In the genomic region with DNA sequence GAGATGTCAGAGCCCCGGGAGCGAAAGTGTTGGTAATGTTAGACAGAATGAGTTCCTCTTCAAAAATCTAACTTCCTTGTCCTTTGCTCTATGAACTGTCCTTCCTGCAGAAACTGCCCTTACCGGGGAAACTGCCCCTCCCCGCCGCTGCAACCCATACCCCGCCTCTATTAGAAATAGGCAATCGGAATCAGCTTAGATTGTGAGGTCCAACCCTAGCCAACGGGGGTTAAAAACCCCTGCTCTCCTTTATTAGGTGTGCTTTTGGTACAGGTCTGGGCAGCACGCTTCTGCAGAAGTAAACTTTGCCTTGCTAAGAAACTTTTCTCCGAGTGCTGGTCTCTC, we compare ENCODE assay signal across 6 cellular contexts. TPM values are rescaled to one million over a fixed set of nuclear protein-coding genes. Genes with fewer than 3 reads are reported as not detected.
DNase-seq lines count a peak whose midpoint lies in the region; ATAC-seq, FAIRE-seq and TF ChIP-seq lines count a peak whose summit lies in the region.

No MANE protein-coding gene starts in this region.

- TF ChIP-seq EP300 in A549 (IDR thresholded peaks at IDR 0.05) = no peak
- TF ChIP-seq EP300 in K562 (IDR thresholded peaks at IDR 0.05; ENCODE audit: low read length) = no peak
- no peak for TF ChIP-seq EP300 in neural cell (conservative IDR thresholded peaks at IDR 0.05; ENCODE audit: poor library complexity, severe bottlenecking)

- H3K79me2 ChIP-seq in K562 (ENCODE audit: control insufficient read depth, insufficient read depth, low read length) (no peaks in the 10 kb centered on the region), neural cell (replicated peaks; ENCODE audit: insufficient read depth, low read length) (no peaks in the 10 kb centered on the region)

- no peaks in the 10 kb centered on the region for H3K9me2 ChIP-seq in neural cell (ENCODE audit: insufficient read depth, low read length)

- TF ChIP-seq RAD21 in A549 (conservative IDR thresholded peaks at IDR 0.05 in 1 of 2, IDR thresholded peaks at IDR 0.05 in 1 of 2) (no peak), K562 (CRISPR knock-in tag; conservative IDR thresholded peaks at IDR 0.05 in 1 of 2, IDR thresholded peaks at IDR 0.05 in 1 of 2) (no peak), neural cell (conservative IDR thresholded peaks at IDR 0.05) (no peak)

- POLR2A ChIA-PET in A549 (lab: Yijun Ruan, JAX) = interaction anchor here (0.5 to 4.9 kb wide), 21 partner anchors 8 to 1242 kb away, joined by 3 to 65 read pairs (median 5); partner anchors contain the start of genes CAPNS1, POLR2I, TBCB and THAP8
- POLR2A ChIA-PET in K562 (lab: Yijun Ruan, JAX) = interaction anchor here (0.7 to 1.4 kb wide), 8 partner anchors 9 to 369 kb away, joined by 3 to 9 read pairs (median 3); partner anchors contain the start of genes CAPNS1, POLR2I and TBCB

- H3K9me3 ChIP-seq in A549 (no peaks in the 10 kb centered on the region), K562 (replicated peaks; ENCODE audit: control insufficient read depth, insufficient read depth, low read depth, low read length) (no peaks in the 10 kb centered on the region), neural cell (ENCODE audit: low read length) (no peaks in the 10 kb centered on the region)

- intact Hi-C loops in K562 (cut with micrococcal nuclease) = loop anchor here (1.0 kb wide), 2 partner anchors 11 to 42 kb away; no protein-coding TSS in a partner anchor

- H4K20me1 ChIP-seq in K562 (replicated peaks; ENCODE audit: control insufficient read depth, insufficient read depth, low read length) (no peaks in the 10 kb centered on the region), neural cell (ENCODE audit: insufficient read depth) (no peaks in the 10 kb centered on the region)

- WGBS in A549 (ENCODE audit: missing lambda C conversion rate) = 14% methylated on average over 10 of the region's 10 CpGs
- WGBS in K562 (ENCODE audit: insufficient coverage, low coverage, missing lambda C conversion rate) = 20% methylated on average over 10 of the region's 10 CpGs

- no peak for TF ChIP-seq CTCF in A549 (IDR thresholded peaks at IDR 0.05)
- no peak for TF ChIP-seq CTCF in K562 (IDR thresholded peaks at IDR 0.05 in 2 of 3, conservative IDR thresholded peaks at IDR 0.05 in 1 of 3; ENCODE audit: insufficient read depth in 2 of 3, low read depth in 1 of 3, low read length in 3 of 3)
- TF ChIP-seq CTCF in neural cell (IDR thresholded peaks at IDR 0.05; ENCODE audit: poor library complexity, severe bottlenecking) = no peak

- peak overlapping the region; percentile 55 to 82; a peak in 3 of 4 replicates for H3K9ac ChIP-seq in K562 (ENCODE audit: insufficient read depth in 1 of 2, low read depth in 2 of 2, low read length in 2 of 2)
- peak overlapping the region; percentile 66 for H3K9ac ChIP-seq in neural cell (ENCODE audit: low read length)

- peak; percentile 29 to 36; a peak in 5 of 6 replicates for ATAC-seq in A549
- peak; percentile 9 for ATAC-seq in HG03108 (IDR thresholded peaks at IDR 0.05; ENCODE audit: unreplicated experiment)
- peak; percentile 9 for ATAC-seq in K562

- CTCF ChIA-PET in A549 (lab: Yijun Ruan, JAX) (interaction anchor here (0.6 to 8.6 kb wide), 68 partner anchors 9 to 1719 kb away, joined by 3 to 398 read pairs (median 4); partner anchors contain the start of genes CAPNS1, COX7A1, OVOL3 and POLR2I), K562 (lab: Yijun Ruan, JAX; ENCODE audit: low intra/inter-chr PET ratio) (interaction anchor here (0.7 to 3.4 kb wide), 3 partner anchors 43 to 86 kb away, joined by 3 to 49 read pairs (median 5); partner anchors contain the start of gene ZNF565)

- FAIRE-seq in A549 (lab: Jason Lieb, UNC) = no peak
- FAIRE-seq in K562 (lab: Jason Lieb, UNC) = peak; percentile 51

- H3K4me3 ChIP-seq in A549 (peak overlapping the region; percentile 52), K562 (peak overlapping the region; percentile 46), neural cell (ENCODE audit: low read length) (peak overlapping the region; percentile 71)

- DNase-seq in A549 (ENCODE audit: low read depth in 1 of 2, low spot score in 1 of 2) = no peak
- DNase-seq in K562 (ENCODE audit: extremely low read depth in 1 of 4, low spot score in 3 of 4) = peak in 3 of 4 experiments; percentile 29 to 33 (median 29)
- no peak for DNase-seq in NCI-H2081 (lab: John Stamatoyannopoulos, UW)
- DNase-seq in DMS79 treated with DMSO at 0.1 percent for 48 hours (lab: John Stamatoyannopoulos, UW) = no peak

- TF ChIP-seq POLR2A in A549 (IDR thresholded peaks at IDR 0.05; ENCODE audit: low read length) (no peak), K562 (conservative IDR thresholded peaks at IDR 0.05) (no peak)

- peak overlapping the region; percentile 87 for H2AFZ ChIP-seq in K562 (ENCODE audit: low read depth, low read length)
- peak overlapping the region; percentile 63 for H2AFZ ChIP-seq in neural cell (ENCODE audit: low read depth, low read length)

- no peaks in the 10 kb centered on the region for H3K9me1 ChIP-seq in K562 (ENCODE audit: control insufficient read depth, insufficient read depth, low read length)

- H3K27me3 ChIP-seq in K562 (ENCODE audit: control insufficient read depth in 2 of 2, insufficient read depth in 2 of 2, low read length in 2 of 2) (no peaks in the 10 kb centered on the region), neural cell (ENCODE audit: insufficient read depth, low read depth, low read length) (no peaks in the 10 kb centered on the region)

- H3K27ac ChIP-seq in A549 = peak overlapping the region; percentile 85 to 88
- H3K27ac ChIP-seq in K562 (ENCODE audit: extremely low read depth, low read depth, low read length) = peak overlapping the region; percentile 64
- H3K27ac ChIP-seq in neural cell (ENCODE audit: low read length) = peak overlapping the region; percentile 60

- H3K36me3 ChIP-seq in K562 (ENCODE audit: control insufficient read depth, insufficient read depth, low read length) = peaks cover 6% of the 10 kb centered on the region; the same call in 1 of the 3 replicates
- H3K36me3 ChIP-seq in neural cell (ENCODE audit: insufficient read depth, low read length) = peaks cover 4% of the 10 kb centered on the region

- in situ Hi-C loops in K562 (cut with MboI) = loop anchor here (5.0 kb wide), 1 partner anchor 44 kb away; no protein-coding TSS in a partner anchor

- BruUV-seq in K562 (replicated peaks; lab: Mats Ljungman, UMichigan) = TSS peak; percentile 93

- H3K4me1 ChIP-seq in A549 = peaks cover 30% of the 10 kb centered on the region
- H3K4me1 ChIP-seq in K562 (replicated peaks in 1 of 2; ENCODE audit: control insufficient read depth in 2 of 2, insufficient read depth in 2 of 2, low read length in 2 of 2) = peaks cover 0 to 15% of the 10 kb centered on the region in 2 experiments; a peak in 2 of 5 replicates

- no peaks in the 10 kb centered on the region for H3F3A ChIP-seq in neural cell (ENCODE audit: insufficient read depth, low read length, poor library complexity, severe bottlenecking)

- peak overlapping the region; percentile 73 for H3K4me2 ChIP-seq in A549
- peak overlapping the region; percentile 78 for H3K4me2 ChIP-seq in K562 (ENCODE audit: insufficient read depth, low read length)
- H3K4me2 ChIP-seq in neural cell (ENCODE audit: low read length) = peak overlapping the region; percentile 70

RNA-seq across cellular contexts. Expression of gene CAPNS1, which starts 11.5 kb away (rescaled TPM):
- polyA plus RNA-seq in A549 (2011; rRNA removed) (1,014 and 1,236 TPM in 2 replicates), A549 (2017; fragmentation: RNase III; extraction: RNeasy Plus Mini Kit Qiagen cat#74134 plus additional on column Dnase treatment) (1,540 to 1,639 TPM (median 1,551 TPM) in 3 replicates), K562 (2011; rRNA removed) (363 and 480 TPM in 2 replicates), K562 (2014; fragmentation: Illumina TruSeq; extraction: Trizol) (576 and 589 TPM in 2 replicates), K562 (2014; fragmentation: Nextera tagmentation; extraction: Ambion mirVana) (100 to 1,000 TPM in 1 of 2 experiments, 10 to 100 TPM in 1; 77.9 to 115 TPM), K562 (2014; rRNA removed) (244 and 258 TPM in 2 replicates), neural cell (67.3 and 87.8 TPM in 2 replicates)
- polyA plus RNA-seq in A549 (2012; cell fraction: cytosol; rRNA removed) = 1,125 and 1,682 TPM in 2 replicates
- 829 and 1,189 TPM in 2 replicates for polyA plus RNA-seq in A549 (2012; cell fraction: nucleus; rRNA removed)
- polyA minus RNA-seq in A549 (2011; rRNA and poly(A)+ RNA removed) = 1,088 and 1,267 TPM in 2 replicates
- 75.9 and 160 TPM in 2 replicates for total RNA-seq in K562 (2011; cell fraction: chromatin; rRNA removed; ENCODE audit: low replicate concordance)
- 99.5 and 114 TPM in 2 replicates for total RNA-seq in K562 (2011; cell fraction: nucleolus; rRNA removed)
- total RNA-seq in K562 (2011; cell fraction: nucleoplasm; rRNA removed) = 111 and 114 TPM in 2 replicates
- total RNA-seq in K562 (2014; rRNA removed) (171 and 230 TPM in 2 replicates), K562 (2014; rRNA removed; fragmentation: Illumina TruSeq; extraction: Trizol) (173 and 179 TPM in 2 replicates), K562 (2015; rRNA removed; fragmentation: Illumina TruSeq; extraction: Trizol) (307 and 310 TPM in 2 replicates), K562 (2021) (400 and 436 TPM in 2 replicates)
- 251 and 533 TPM in 2 replicates for polyA plus RNA-seq in K562 (2011; cell fraction: cytosol; rRNA removed)
- polyA plus RNA-seq in K562 (2011; cell fraction: nucleus; rRNA removed) = 166 and 183 TPM in 2 replicates
- 488 and 560 TPM in 2 replicates for polyA plus RNA-seq in K562 (2012)
- polyA minus RNA-seq in K562 (2011; rRNA and poly(A)+ RNA removed) = 362 and 383 TPM in 2 replicates
- 263 and 311 TPM in 2 replicates for polyA minus RNA-seq in K562 (2011; cell fraction: cytosol; rRNA and poly(A)+ RNA removed)
- polyA minus RNA-seq in K562 (2011; cell fraction: nucleus; rRNA and poly(A)+ RNA removed) = 26.4 and 46.1 TPM in 2 replicates
- polyA minus RNA-seq in neural cell = 73.7 and 81.6 TPM in 2 replicates

RNA-seq across cellular contexts. Expression of gene TBCB, which starts 13.1 kb away (rescaled TPM):
- 384 and 395 TPM in 2 replicates for polyA plus RNA-seq in A549 (2011; rRNA removed)
- 1,257 and 1,314 TPM in 2 replicates for polyA plus RNA-seq in A549 (2012; cell fraction: cytosol; rRNA removed)
- polyA plus RNA-seq in A549 (2012; cell fraction: nucleus; rRNA removed) = 726 and 838 TPM in 2 replicates
- polyA plus RNA-seq in A549 (2017; fragmentation: RNase III; extraction: RNeasy Plus Mini Kit Qiagen cat#74134 plus additional on column Dnase treatment) = 352 to 400 TPM (median 397 TPM) in 3 replicates
- 256 and 287 TPM in 2 replicates for polyA minus RNA-seq in A549 (2011; rRNA and poly(A)+ RNA removed)
- total RNA-seq in K562 (2011; cell fraction: chromatin; rRNA removed; ENCODE audit: low replicate concordance) = 14.8 and 29.2 TPM in 2 replicates
- total RNA-seq in K562 (2011; cell fraction: nucleolus; rRNA removed) = 22.8 and 26.1 TPM in 2 replicates
- total RNA-seq in K562 (2011; cell fraction: nucleoplasm; rRNA removed) = 20.6 and 22.5 TPM in 2 replicates
- total RNA-seq in K562 (2014; rRNA removed) = 99.0 and 115 TPM in 2 replicates
- 38.2 and 47.7 TPM in 2 replicates for total RNA-seq in K562 (2014; rRNA removed; fragmentation: Illumina TruSeq; extraction: Trizol)
- 57.2 and 58.9 TPM in 2 replicates for total RNA-seq in K562 (2015; rRNA removed; fragmentation: Illumina TruSeq; extraction: Trizol)
- 71.0 and 79.5 TPM in 2 replicates for total RNA-seq in K562 (2021)
- polyA plus RNA-seq in K562 (2011; rRNA removed) = 48.6 and 62.4 TPM in 2 replicates
- 85.7 and 124 TPM in 2 replicates for polyA plus RNA-seq in K562 (2011; cell fraction: cytosol; rRNA removed)
- polyA plus RNA-seq in K562 (2011; cell fraction: nucleus; rRNA removed) = 36.5 and 40.8 TPM in 2 replicates
- polyA plus RNA-seq in K562 (2012) = 79.3 and 106 TPM in 2 replicates
- 57.8 and 66.5 TPM in 2 replicates for polyA plus RNA-seq in K562 (2014; fragmentation: Illumina TruSeq; extraction: Trizol)
- polyA plus RNA-seq in K562 (2014; fragmentation: Nextera tagmentation; extraction: Ambion mirVana) = 1 to 10 TPM; 3.5 to 5.3 TPM
- 109 TPM in 2 replicates for polyA plus RNA-seq in K562 (2014; rRNA removed)
- polyA minus RNA-seq in K562 (2011; rRNA and poly(A)+ RNA removed) = 30.6 and 46.9 TPM in 2 replicates
- polyA minus RNA-seq in K562 (2011; cell fraction: cytosol; rRNA and poly(A)+ RNA removed) = 25.7 and 30.2 TPM in 2 replicates
- 5.1 and 10.3 TPM in 2 replicates for polyA minus RNA-seq in K562 (2011; cell fraction: nucleus; rRNA and poly(A)+ RNA removed)
- 640 and 643 TPM in 2 replicates for polyA plus RNA-seq in neural cell
- polyA minus RNA-seq in neural cell = 289 and 320 TPM in 2 replicates

RNA-seq across cellular contexts. Expression of gene POLR2I, which starts 13.7 kb away (rescaled TPM):
- 107 and 123 TPM in 2 replicates for polyA plus RNA-seq in A549 (2011; rRNA removed)
- polyA plus RNA-seq in A549 (2012; cell fraction: cytosol; rRNA removed) = 490 and 587 TPM in 2 replicates
- polyA plus RNA-seq in A549 (2012; cell fraction: nucleus; rRNA removed) = 232 and 242 TPM in 2 replicates
- 264 to 284 TPM (median 277 TPM) in 3 replicates for polyA plus RNA-seq in A549 (2017; fragmentation: RNase III; extraction: RNeasy Plus Mini Kit Qiagen cat#74134 plus additional on column Dnase treatment)
- polyA minus RNA-seq in A549 (2011; rRNA and poly(A)+ RNA removed) = 379 and 495 TPM in 2 replicates
- 11.1 and 40.1 TPM in 2 replicates for total RNA-seq in K562 (2011; cell fraction: chromatin; rRNA removed; ENCODE audit: low replicate concordance)
- 41.2 and 47.8 TPM in 2 replicates for total RNA-seq in K562 (2011; cell fraction: nucleolus; rRNA removed)
- 34.6 and 37.2 TPM in 2 replicates for total RNA-seq in K562 (2011; cell fraction: nucleoplasm; rRNA removed)
- 283 and 291 TPM in 2 replicates for total RNA-seq in K562 (2014; rRNA removed)
- 34.3 and 51.0 TPM in 2 replicates for total RNA-seq in K562 (2014; rRNA removed; fragmentation: Illumina TruSeq; extraction: Trizol)
- total RNA-seq in K562 (2015; rRNA removed; fragmentation: Illumina TruSeq; extraction: Trizol) = 109 and 112 TPM in 2 replicates
- total RNA-seq in K562 (2021) = 123 and 126 TPM in 2 replicates
- 28.0 and 31.0 TPM in 2 replicates for polyA plus RNA-seq in K562 (2011; rRNA removed)
- 67.3 and 164 TPM in 2 replicates for polyA plus RNA-seq in K562 (2011; cell fraction: cytosol; rRNA removed)
- 57.9 and 81.5 TPM in 2 replicates for polyA plus RNA-seq in K562 (2011; cell fraction: nucleus; rRNA removed)
- 216 and 265 TPM in 2 replicates for polyA plus RNA-seq in K562 (2012)
- 71.8 and 112 TPM in 2 replicates for polyA plus RNA-seq in K562 (2014; fragmentation: Illumina TruSeq; extraction: Trizol)
- polyA plus RNA-seq in K562 (2014; fragmentation: Nextera tagmentation; extraction: Ambion mirVana) = 100 to 1,000 TPM; 197 to 235 TPM
- polyA plus RNA-seq in K562 (2014; rRNA removed) = 141 and 179 TPM in 2 replicates
- polyA minus RNA-seq in K562 (2011; rRNA and poly(A)+ RNA removed) = 47.1 and 114 TPM in 2 replicates
- polyA minus RNA-seq in K562 (2011; cell fraction: cytosol; rRNA and poly(A)+ RNA removed) = 109 and 165 TPM in 2 replicates
- polyA minus RNA-seq in K562 (2011; cell fraction: nucleus; rRNA and poly(A)+ RNA removed) = 28.4 and 32.3 TPM in 2 replicates
- polyA plus RNA-seq in neural cell = 159 and 169 TPM in 2 replicates
- 50.9 and 60.9 TPM in 2 replicates for polyA minus RNA-seq in neural cell

RNA-seq across cellular contexts. Expression of gene OVOL3, which starts 17.4 kb away (rescaled TPM):
- polyA plus RNA-seq in A549 (2011; rRNA removed) (not detected in 2 replicates), A549 (2017; fragmentation: RNase III; extraction: RNeasy Plus Mini Kit Qiagen cat#74134 plus additional on column Dnase treatment) (0.14 to 0.63 TPM (median 0.31 TPM) in 3 replicates), K562 (2011; rRNA removed) (not detected in 2 replicates), K562 (2014; fragmentation: Illumina TruSeq; extraction: Trizol) (not detected in 2 replicates), K562 (2014; fragmentation: Nextera tagmentation; extraction: Ambion mirVana) (not detected), K562 (2014; rRNA removed) (not detected in 2 replicates), neural cell (not detected in 2 replicates)
- polyA plus RNA-seq in A549 (2012; cell fraction: cytosol; rRNA removed) = 0.43 and 0.70 TPM in 2 replicates
- polyA plus RNA-seq in A549 (2012; cell fraction: nucleus; rRNA removed) = 3.4 and 6.1 TPM in 2 replicates
- not detected in 2 replicates for polyA minus RNA-seq in A549 (2011; rRNA and poly(A)+ RNA removed)
- not detected in 2 replicates for total RNA-seq in K562 (2011; cell fraction: chromatin; rRNA removed; ENCODE audit: low replicate concordance)
- total RNA-seq in K562 (2011; cell fraction: nucleolus; rRNA removed) = 0.67 TPM in 1 of 2 replicates, not detected in the other
- not detected in 2 replicates for total RNA-seq in K562 (2011; cell fraction: nucleoplasm; rRNA removed)
- total RNA-seq in K562 (2014; rRNA removed) (not detected in 2 replicates), K562 (2014; rRNA removed; fragmentation: Illumina TruSeq; extraction: Trizol) (not detected in 2 replicates), K562 (2015; rRNA removed; fragmentation: Illumina TruSeq; extraction: Trizol) (not detected in 2 replicates), K562 (2021) (not detected in 2 replicates)
- not detected in 2 replicates for polyA plus RNA-seq in K562 (2011; cell fraction: cytosol; rRNA removed)
- 0.23 TPM in 1 of 2 replicates, not detected in the other for polyA plus RNA-seq in K562 (2011; cell fraction: nucleus; rRNA removed)
- 0.17 TPM in 1 of 2 replicates, not detected in the other for polyA plus RNA-seq in K562 (2012)
- polyA minus RNA-seq in K562 (2011; rRNA and poly(A)+ RNA removed) = not detected in 2 replicates
- polyA minus RNA-seq in K562 (2011; cell fraction: cytosol; rRNA and poly(A)+ RNA removed) = not detected in 2 replicates
- not detected in 2 replicates for polyA minus RNA-seq in K562 (2011; cell fraction: nucleus; rRNA and poly(A)+ RNA removed)
- polyA minus RNA-seq in neural cell = not detected in 2 replicates

RNA-seq across cellular contexts. Expression of gene COX7A1, which starts 23.9 kb away (rescaled TPM):
- not detected in 2 replicates for polyA plus RNA-seq in A549 (2011; rRNA removed)
- not detected in 2 replicates for polyA plus RNA-seq in A549 (2012; cell fraction: cytosol; rRNA removed)
- not detected in 2 replicates for polyA plus RNA-seq in A549 (2012; cell fraction: nucleus; rRNA removed)
- not detected in 3 replicates for polyA plus RNA-seq in A549 (2017; fragmentation: RNase III; extraction: RNeasy Plus Mini Kit Qiagen cat#74134 plus additional on column Dnase treatment)
- polyA minus RNA-seq in A549 (2011; rRNA and poly(A)+ RNA removed) = not detected in 2 replicates
- total RNA-seq in K562 (2011; cell fraction: chromatin; rRNA removed; ENCODE audit: low replicate concordance) = not detected in 2 replicates
- total RNA-seq in K562 (2011; cell fraction: nucleolus; rRNA removed) = not detected in 2 replicates
- total RNA-seq in K562 (2011; cell fraction: nucleoplasm; rRNA removed) = not detected in 2 replicates
- total RNA-seq in K562 (2014; rRNA removed) = not detected in 2 replicates
- total RNA-seq in K562 (2014; rRNA removed; fragmentation: Illumina TruSeq; extraction: Trizol) = not detected in 2 replicates
- not detected in 2 replicates for total RNA-seq in K562 (2015; rRNA removed; fragmentation: Illumina TruSeq; extraction: Trizol)
- not detected in 2 replicates for total RNA-seq in K562 (2021)
- polyA plus RNA-seq in K562 (2011; rRNA removed) = not detected in 2 replicates
- polyA plus RNA-seq in K562 (2011; cell fraction: cytosol; rRNA removed) = not detected in 2 replicates
- not detected in 2 replicates for polyA plus RNA-seq in K562 (2011; cell fraction: nucleus; rRNA removed)
- not detected in 2 replicates for polyA plus RNA-seq in K562 (2012)
- not detected in 2 replicates for polyA plus RNA-seq in K562 (2014; fragmentation: Illumina TruSeq; extraction: Trizol)
- under 1 TPM in 1 of 2 experiments, not detected in 1; 0.08 TPM for polyA plus RNA-seq in K562 (2014; fragmentation: Nextera tagmentation; extraction: Ambion mirVana)
- polyA plus RNA-seq in K562 (2014; rRNA removed) = not detected in 2 replicates
- polyA minus RNA-seq in K562 (2011; rRNA and poly(A)+ RNA removed) = not detected in 2 replicates
- polyA minus RNA-seq in K562 (2011; cell fraction: cytosol; rRNA and poly(A)+ RNA removed) = not detected in 2 replicates
- not detected in 2 replicates for polyA minus RNA-seq in K562 (2011; cell fraction: nucleus; rRNA and poly(A)+ RNA removed)
- polyA plus RNA-seq in neural cell = not detected in 2 replicates
- not detected in 2 replicates for polyA minus RNA-seq in neural cell

Comparison
In these comparisons a context has a peak if more than half of its experiments do, and no peak if none do; other contexts are left out.
1. DNase-seq: peak in K562 (3 of 4); none in A549 (0 of 2), NCI-H2081 (0 of 2) and DMS79 treated with DMSO at 0.1 percent for 48 hours (single experiment).
2. Peak in every context shown above with its lines, with median percentiles within 50 percentile points of each other: ATAC-seq, H3K27ac ChIP-seq, H3K4me2 ChIP-seq and H3K4me3 ChIP-seq.